Comparison of ENCODE assay signal across 9 cellular contexts in genomic region chr4:76585897-76586360, GRCh38.
DNase-seq lines count a peak whose midpoint lies in the region; ATAC-seq and TF ChIP-seq lines count a peak whose summit lies in the region.
"Had no signal": no experiment of that assay in that cellular context is flagged by ENCODE, and none has a peak within 500 bp of the region (broad histone marks: within the 10 kb centered on the region; RNA-seq: fewer than 3 reads in every experiment).

No MANE protein-coding gene starts in this region.

- peaks cover 5% of the 10 kb centered on the region for H3K79me2 ChIP-seq in neural cell (replicated peaks; ENCODE audit: insufficient read depth, low read length)

- peak; percentile 18 to 28 for ATAC-seq in CD4-positive, CD25-positive, alpha-beta regulatory T cell (ENCODE audit: low read depth in 2 of 2)
- ATAC-seq in GM19397 (IDR thresholded peaks at IDR 0.05; ENCODE audit: unreplicated experiment) = peak; percentile 88
- peak; percentile 65 to 69 for ATAC-seq in activated T-cell treated with anti-CD3 and anti-CD28 coated beads, Interleukin-2, amount 50 U/mL, for 4 hours

- peaks cover 3% of the 10 kb centered on the region for H3F3A ChIP-seq in neural cell (ENCODE audit: insufficient read depth, low read length, poor library complexity, severe bottlenecking)

- H3K27ac ChIP-seq in CD4-positive, CD25-positive, alpha-beta regulatory T cell (ENCODE audit: insufficient read depth, low read length, poor library complexity, severe bottlenecking) = no peak overlapping the region
- no peak overlapping the region for H3K27ac ChIP-seq in neural cell (ENCODE audit: low read length)
- H3K27ac ChIP-seq: skin epidermis had no signal

- H3K9me2 ChIP-seq in neural cell (ENCODE audit: insufficient read depth, low read length) = no peaks in the 10 kb centered on the region

- intact Hi-C loops in head of caudate nucleus (cut with DNase I) = no loop called here
- intact Hi-C loops in activated T-helper 1 cell treated with anti-CD3 and anti-CD28 coated beads, Interleukin-12 subunit alpha, Interleukin-12 subunit beta, Interleukin-2, Interleukin-4 antibody, amounts not matched to agents 30 ng/mL and 10 ng/mL and 1 ng/mL, durations not matched to agents 14 hours and 24 hours and 36 hours (cut with micrococcal nuclease) = no loop called here

- no peaks in the 10 kb centered on the region for H4K20me1 ChIP-seq in neural cell (ENCODE audit: insufficient read depth)

- peaks cover 0 to 6% (median 0%) of the 10 kb centered on the region in 7 donors for H3K9me3 Mint-ChIP-seq in CD4-positive, CD25-positive, alpha-beta regulatory T cell
- no peaks in the 10 kb centered on the region for H3K9me3 Mint-ChIP-seq in activated T-cell treated with anti-CD3 and anti-CD28 coated beads, Interleukin-2, amount 50 U/mL, for 4 hours
- H3K9me3 Mint-ChIP-seq in activated T-helper 1 cell treated with anti-CD3 and anti-CD28 coated beads, Interleukin-12 subunit alpha, Interleukin-12 subunit beta, Interleukin-2, Interleukin-4 antibody, amounts not matched to agents 30 ng/mL and 10 ng/mL and 1 ng/mL, durations not matched to agents 14 hours and 24 hours and 36 hours = no peaks in the 10 kb centered on the region

- H3K27me3 ChIP-seq in CD4-positive, CD25-positive, alpha-beta regulatory T cell (ENCODE audit: control insufficient read depth, insufficient read depth, low read length) = peaks cover 32% of the 10 kb centered on the region
- H3K27me3 ChIP-seq in neural cell (ENCODE audit: insufficient read depth, low read depth, low read length) = no peaks in the 10 kb centered on the region

- no peaks in the 10 kb centered on the region for H3K36me3 Mint-ChIP-seq in CD4-positive, CD25-positive, alpha-beta regulatory T cell
- no peaks in the 10 kb centered on the region for H3K36me3 Mint-ChIP-seq in activated T-cell treated with anti-CD3 and anti-CD28 coated beads, Interleukin-2, amount 50 U/mL, for 4 hours (ENCODE audit: insufficient read depth)
- H3K36me3 Mint-ChIP-seq in activated T-helper 1 cell treated with anti-CD3 and anti-CD28 coated beads, Interleukin-12 subunit alpha, Interleukin-12 subunit beta, Interleukin-2, Interleukin-4 antibody, amounts not matched to agents 30 ng/mL and 10 ng/mL and 1 ng/mL, durations not matched to agents 14 hours and 24 hours and 36 hours (ENCODE audit: low read depth) = no peaks in the 10 kb centered on the region

- TF ChIP-seq EP300 in neural cell (conservative IDR thresholded peaks at IDR 0.05; ENCODE audit: poor library complexity, severe bottlenecking) = no peak

- peak; percentile 33 for TF ChIP-seq RAD21 in neural cell (conservative IDR thresholded peaks at IDR 0.05)

- H3K27me3 Mint-ChIP-seq in CD4-positive, CD25-positive, alpha-beta regulatory T cell = peaks cover 43% of the 10 kb centered on the region
- peaks cover 40% of the 10 kb centered on the region for H3K27me3 Mint-ChIP-seq in activated T-cell treated with anti-CD3 and anti-CD28 coated beads, Interleukin-2, amount 50 U/mL, for 4 hours (ENCODE audit: low read depth)
- peaks cover 59% of the 10 kb centered on the region for H3K27me3 Mint-ChIP-seq in activated T-helper 1 cell treated with anti-CD3 and anti-CD28 coated beads, Interleukin-12 subunit alpha, Interleukin-12 subunit beta, Interleukin-2, Interleukin-4 antibody, amounts not matched to agents 30 ng/mL and 10 ng/mL and 1 ng/mL, durations not matched to agents 14 hours and 24 hours and 36 hours (ENCODE audit: insufficient read depth)

- no peak overlapping the region for H3K4me3 ChIP-seq in CD4-positive, CD25-positive, alpha-beta regulatory T cell (ENCODE audit: low read depth, low read length)
- peak overlapping the region; percentile 57 for H3K4me3 ChIP-seq in neural cell (ENCODE audit: low read length)

- H3K9me3 ChIP-seq in CD4-positive, CD25-positive, alpha-beta regulatory T cell (ENCODE audit: control insufficient read depth in 2 of 2, low read length in 2 of 2) = no peaks in the 10 kb centered on the region
- no peaks in the 10 kb centered on the region for H3K9me3 ChIP-seq in neural cell (ENCODE audit: low read length)

- peak in 1 of 3 donors; percentile 2 for DNase-seq in CD4-positive, CD25-positive, alpha-beta regulatory T cell
- peak; percentile 95 for DNase-seq in LoVo (ENCODE audit: low spot score)
- DNase-seq in activated T-cell treated with anti-CD3 and anti-CD28 coated beads, Interleukin-2, amount 50 U/mL, for 4 hours = peak; percentile 4
- peak in 40 of 42 donors; percentile 4 to 60 (median 24) for DNase-seq in head of caudate nucleus
- no peak for DNase-seq in activated T-helper 1 cell treated with anti-CD3 and anti-CD28 coated beads, Interleukin-12 subunit alpha, Interleukin-12 subunit beta, Interleukin-2, Interleukin-4 antibody, amounts not matched to agents 30 ng/mL and 10 ng/mL and 1 ng/mL, durations not matched to agents 14 hours and 24 hours and 36 hours (ENCODE audit: low spot score)
- DNase-seq in RPMI8226 = no peak

- H2AFZ ChIP-seq in neural cell (ENCODE audit: low read depth, low read length) = peak overlapping the region; percentile 5

- TF ChIP-seq CTCF in neural cell (IDR thresholded peaks at IDR 0.05; ENCODE audit: poor library complexity, severe bottlenecking) = peak; percentile 52

- H3K27ac Mint-ChIP-seq in CD4-positive, CD25-positive, alpha-beta regulatory T cell = no peak overlapping the region
- no peak overlapping the region for H3K27ac Mint-ChIP-seq in activated T-helper 1 cell treated with anti-CD3 and anti-CD28 coated beads, Interleukin-12 subunit alpha, Interleukin-12 subunit beta, Interleukin-2, Interleukin-4 antibody, amounts not matched to agents 30 ng/mL and 10 ng/mL and 1 ng/mL, durations not matched to agents 14 hours and 24 hours and 36 hours

- H3K4me1 Mint-ChIP-seq in CD4-positive, CD25-positive, alpha-beta regulatory T cell = peaks cover 0 to 9% (median 4%) of the 10 kb centered on the region in 4 donors
- H3K4me1 Mint-ChIP-seq in activated T-cell treated with anti-CD3 and anti-CD28 coated beads, Interleukin-2, amount 50 U/mL, for 4 hours (ENCODE audit: low read depth) = no peaks in the 10 kb centered on the region
- no peaks in the 10 kb centered on the region for H3K4me1 Mint-ChIP-seq in activated T-helper 1 cell treated with anti-CD3 and anti-CD28 coated beads, Interleukin-12 subunit alpha, Interleukin-12 subunit beta, Interleukin-2, Interleukin-4 antibody, amounts not matched to agents 30 ng/mL and 10 ng/mL and 1 ng/mL, durations not matched to agents 14 hours and 24 hours and 36 hours (ENCODE audit: low read depth)

- no peaks in the 10 kb centered on the region for H3K4me1 ChIP-seq in CD4-positive, CD25-positive, alpha-beta regulatory T cell (ENCODE audit: control insufficient read depth, insufficient read depth, low read length, poor library complexity, severe bottlenecking)

- peak overlapping the region; percentile 20 for H3K4me2 ChIP-seq in neural cell (ENCODE audit: low read length)

- H3K4me3 Mint-ChIP-seq in CD4-positive, CD25-positive, alpha-beta regulatory T cell = peak overlapping the region in 2 of 4 donors; percentile 31 to 44
- H3K4me3 Mint-ChIP-seq in activated T-cell treated with anti-CD3 and anti-CD28 coated beads, Interleukin-2, amount 50 U/mL, for 4 hours = peak overlapping the region; percentile 49
- H3K4me3 Mint-ChIP-seq in activated T-helper 1 cell treated with anti-CD3 and anti-CD28 coated beads, Interleukin-12 subunit alpha, Interleukin-12 subunit beta, Interleukin-2, Interleukin-4 antibody, amounts not matched to agents 30 ng/mL and 10 ng/mL and 1 ng/mL, durations not matched to agents 14 hours and 24 hours and 36 hours = no peak overlapping the region

- no peak overlapping the region for H3K9ac ChIP-seq in neural cell (ENCODE audit: low read length)

- H3K36me3 ChIP-seq in CD4-positive, CD25-positive, alpha-beta regulatory T cell (ENCODE audit: control insufficient read depth, insufficient read depth, low read length) = no peaks in the 10 kb centered on the region
- no peaks in the 10 kb centered on the region for H3K36me3 ChIP-seq in neural cell (ENCODE audit: insufficient read depth, low read length)

TF ChIP-seq in neural cell, 6 proteins besides CTCF, POLR2A, EP300 and RAD21:
- TF ChIP-seq POLR2AphosphoS5 (IDR thresholded peaks at IDR 0.05) (peak; percentile 31), TAF1 (IDR thresholded peaks at IDR 0.05; ENCODE audit: low read depth) (no peak)

Comparison
In these comparisons a context has a peak if more than half of its experiments do, and no peak if none do; other contexts are left out.
1. ATAC-seq: peak in every context shown above with its lines; median percentile 88 in GM19397; 67 in activated T-cell treated with anti-CD3 and anti-CD28 coated beads, Interleukin-2, amount 50 U/mL, for 4 hours; 23 in CD4-positive, CD25-positive, alpha-beta regulatory T cell.
2. DNase-seq: peak in LoVo (single experiment), activated T-cell treated with anti-CD3 and anti-CD28 coated beads, Interleukin-2, amount 50 U/mL, for 4 hours (single experiment) and head of caudate nucleus (40 of 42); none in activated T-helper 1 cell treated with anti-CD3 and anti-CD28 coated beads, Interleukin-12 subunit alpha, Interleukin-12 subunit beta, Interleukin-2, Interleukin-4 antibody, amounts not matched to agents 30 ng/mL and 10 ng/mL and 1 ng/mL, durations not matched to agents 14 hours and 24 hours and 36 hours (single experiment) and RPMI8226 (single experiment).